Comparison of ENCODE assay signal across 14 cellular contexts in the genomic region with DNA sequence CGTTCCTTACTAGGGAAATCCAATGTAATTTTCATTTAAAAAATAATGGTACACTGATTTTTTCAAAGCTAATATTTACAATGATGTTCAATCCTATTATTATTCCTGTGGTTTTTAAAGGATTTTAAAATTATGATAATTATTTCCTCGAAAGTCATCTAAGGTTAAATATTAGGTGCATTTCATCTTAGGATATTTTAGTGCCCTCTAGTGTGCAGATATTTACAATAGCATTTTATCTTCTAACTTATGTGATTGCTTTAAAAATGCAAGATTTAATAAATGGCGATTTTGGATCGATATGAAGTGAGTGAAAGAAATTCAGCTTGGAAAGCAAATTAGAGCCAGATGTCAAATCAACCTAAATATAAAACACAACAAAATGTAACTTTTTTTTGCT.
DNase-seq lines count a peak whose midpoint lies in the region; ATAC-seq, FAIRE-seq and TF ChIP-seq lines count a peak whose summit lies in the region.
"Had no signal": no experiment of that assay in that cellular context is flagged by ENCODE, and none has a peak within 500 bp of the region (broad histone marks: within the 10 kb centered on the region; RNA-seq: fewer than 3 reads in every experiment).

No MANE protein-coding gene starts in this region.

- DNase-seq in DMS53 treated with DMSO at 0.1 percent for 48 hours (lab: John Stamatoyannopoulos, UW; ENCODE audit: unreplicated experiment) (peak; percentile 14), bronchial epithelial cell (ENCODE audit: low read depth) (peak; percentile 21), osteoblast (ENCODE audit: insufficient read length, low spot score, missing footprints) (no peak), GM23338 (ENCODE audit: low spot score) (no peak)
- no peak for DNase-seq in CD4-positive, alpha-beta T cell
- DNase-seq: activated CD4-positive, alpha-beta T cell treated with anti-CD3 and anti-CD28 coated beads, Interleukin-2, amount 10 ng/mL, durations not matched to agents 7 days and 5 days; activated T-cell treated with anti-CD3 and anti-CD28 coated beads, Interleukin-2, amount 50 U/mL, for 72 hours; Calu3; heart right ventricle; Karpas-422; left ventricle myocardium superior; NCI-H2081 treated with DMSO at 0.1 percent for 48 hours had no signal

- H3K9me3 ChIP-seq in Loucy (ENCODE audit: insufficient read depth, low read depth, low read length) (no peaks in the 10 kb centered on the region), osteoblast (ENCODE audit: low read depth, low read length) (no peaks in the 10 kb centered on the region)
- no peaks in the 10 kb centered on the region for H3K9me3 ChIP-seq in CD4-positive, alpha-beta T cell (ENCODE audit: control insufficient read depth, low read length)
- H3K9me3 ChIP-seq: heart right ventricle had no signal

- no peak overlapping the region for H3K4me3 Mint-ChIP-seq in GM23338
- H3K4me3 Mint-ChIP-seq in CD4-positive, alpha-beta T cell: no peak overlapping the region
- H3K4me3 Mint-ChIP-seq: activated CD4-positive, alpha-beta T cell treated with anti-CD3 and anti-CD28 coated beads, Interleukin-2, amount 10 ng/mL, durations not matched to agents 7 days and 5 days; activated T-cell treated with anti-CD3 and anti-CD28 coated beads, Interleukin-2, amount 50 U/mL, for 72 hours had no signal

- no peak overlapping the region for H2AFZ ChIP-seq in Loucy (ENCODE audit: low read length)
- no peak overlapping the region for H2AFZ ChIP-seq in osteoblast (ENCODE audit: low read length)
- H2AFZ ChIP-seq in GM23338: no peak overlapping the region

- H3K27me3 Mint-ChIP-seq in GM23338 (ENCODE audit: insufficient read depth, low read depth, poor library complexity): no peaks in the 10 kb centered on the region
- no peaks in the 10 kb centered on the region for H3K27me3 Mint-ChIP-seq in CD4-positive, alpha-beta T cell
- H3K27me3 Mint-ChIP-seq: activated CD4-positive, alpha-beta T cell treated with anti-CD3 and anti-CD28 coated beads, Interleukin-2, amount 10 ng/mL, durations not matched to agents 7 days and 5 days had no signal

- POLR2A ChIA-PET in CD4-positive, alpha-beta T cell (lab: Charles Lee): no interaction called here

- peaks cover 5% of the 10 kb centered on the region; the same call in 2 of the 3 replicates for H3K36me3 Mint-ChIP-seq in GM23338 (ENCODE audit: low read depth)
- H3K36me3 Mint-ChIP-seq in CD4-positive, alpha-beta T cell (ENCODE audit: low read depth): no peaks in the 10 kb centered on the region

- peak; percentile 44 for TF ChIP-seq CTCF in Loucy (conservative IDR thresholded peaks at IDR 0.05; ENCODE audit: low read length)
- no peak for TF ChIP-seq CTCF in bronchial epithelial cell (IDR thresholded peaks at IDR 0.05; ENCODE audit: insufficient read depth, low read length, severe bottlenecking)
- TF ChIP-seq CTCF in osteoblast (IDR thresholded peaks at IDR 0.05; ENCODE audit: extremely low read depth, low read depth, low read length): peak; percentile 21
- TF ChIP-seq CTCF in GM23338 (conservative IDR thresholded peaks at IDR 0.05; ENCODE audit: low read depth in 2 of 2): peak in 1 of 2 experiments; percentile 41; a peak in 3 of 4 replicates
- no peak for TF ChIP-seq CTCF in CD4-positive, alpha-beta T cell (IDR thresholded peaks at IDR 0.05)

- H3K27ac Mint-ChIP-seq in GM23338: no peak overlapping the region
- no peak overlapping the region for H3K27ac Mint-ChIP-seq in CD4-positive, alpha-beta T cell
- H3K27ac Mint-ChIP-seq: activated CD4-positive, alpha-beta T cell treated with anti-CD3 and anti-CD28 coated beads, Interleukin-2, amount 10 ng/mL, durations not matched to agents 7 days and 5 days; activated T-cell treated with anti-CD3 and anti-CD28 coated beads, Interleukin-2, amount 50 U/mL, for 72 hours had no signal

- CTCF ChIA-PET in CD4-positive, alpha-beta T cell (lab: Charles Lee): no interaction called here

- intact Hi-C loops in CD4-positive, alpha-beta T cell (cut with DNase I, micrococcal nuclease): no loop called here

- no peaks in the 10 kb centered on the region for H3K79me2 ChIP-seq in Loucy (ENCODE audit: insufficient read depth, low read length)
- H3K79me2 ChIP-seq in osteoblast (ENCODE audit: insufficient read depth, low read length): no peaks in the 10 kb centered on the region
- no peaks in the 10 kb centered on the region for H3K79me2 ChIP-seq in GM23338 (replicated peaks; ENCODE audit: insufficient read depth)

- no peaks in the 10 kb centered on the region for H3F3A ChIP-seq in Loucy (ENCODE audit: low read depth)
- no peaks in the 10 kb centered on the region; the same call in 1 of the 2 replicates for H3F3A ChIP-seq in GM23338 (replicated peaks; ENCODE audit: low read depth)

- H3K9ac ChIP-seq in Loucy (ENCODE audit: low read depth, low read length, poor library complexity, severe bottlenecking): no peak overlapping the region

- H3K9me2 ChIP-seq in Loucy (replicated peaks; ENCODE audit: low read depth, low read length) (no peaks in the 10 kb centered on the region), GM23338 (ENCODE audit: insufficient read depth) (no peaks in the 10 kb centered on the region; the same call in 1 of the 2 replicates)

- H3K9me3 Mint-ChIP-seq in GM23338: peaks cover 5% of the 10 kb centered on the region; the same call in 1 of the 3 replicates
- H3K9me3 Mint-ChIP-seq in CD4-positive, alpha-beta T cell: peaks cover 7% of the 10 kb centered on the region
- H3K9me3 Mint-ChIP-seq: activated CD4-positive, alpha-beta T cell treated with anti-CD3 and anti-CD28 coated beads, Interleukin-2, amount 10 ng/mL, durations not matched to agents 7 days and 5 days had no signal

- no peak for FAIRE-seq in bronchial epithelial cell (lab: Jason Lieb, UNC)

- no peak overlapping the region for H3K4me3 ChIP-seq in Loucy (ENCODE audit: low read length, poor library complexity, severe bottlenecking)
- H3K4me3 ChIP-seq in bronchial epithelial cell (ENCODE audit: low read depth, low read length): no peak overlapping the region
- no peak overlapping the region for H3K4me3 ChIP-seq in osteoblast (ENCODE audit: insufficient read depth, low read length)
- no peak overlapping the region for H3K4me3 ChIP-seq in GM23338
- H3K4me3 ChIP-seq: heart right ventricle had no signal

- no peaks in the 10 kb centered on the region for H3K4me1 ChIP-seq in Loucy (ENCODE audit: insufficient read depth, low read length, poor library complexity, severe bottlenecking)
- H3K4me1 ChIP-seq in osteoblast (ENCODE audit: insufficient read depth, low read length): no peaks in the 10 kb centered on the region
- no peaks in the 10 kb centered on the region for H3K4me1 ChIP-seq in GM23338 (ENCODE audit: insufficient read depth)
- H3K4me1 ChIP-seq: heart right ventricle had no signal

- H3K36me3 ChIP-seq in Loucy (ENCODE audit: insufficient read depth, low read length) (no peaks in the 10 kb centered on the region), bronchial epithelial cell (ENCODE audit: control insufficient read depth, insufficient read depth, low read length) (no peaks in the 10 kb centered on the region), osteoblast (ENCODE audit: insufficient read depth, low read length) (no peaks in the 10 kb centered on the region), GM23338 (ENCODE audit: insufficient read depth) (no peaks in the 10 kb centered on the region)
- H3K36me3 ChIP-seq: heart right ventricle had no signal

- peaks cover 8% of the 10 kb centered on the region for H3K4me1 Mint-ChIP-seq in GM23338
- H3K4me1 Mint-ChIP-seq in CD4-positive, alpha-beta T cell (ENCODE audit: low read depth): no peaks in the 10 kb centered on the region
- H3K4me1 Mint-ChIP-seq: activated CD4-positive, alpha-beta T cell treated with anti-CD3 and anti-CD28 coated beads, Interleukin-2, amount 10 ng/mL, durations not matched to agents 7 days and 5 days had no signal

- H3K27ac ChIP-seq in osteoblast (ENCODE audit: low read depth, low read length) (no peak overlapping the region), GM23338 (ENCODE audit: low read depth) (no peak overlapping the region)
- H3K27ac ChIP-seq in CD4-positive, alpha-beta T cell (ENCODE audit: low read depth, low read length): no peak overlapping the region
- H3K27ac ChIP-seq: heart right ventricle had no signal

- H4K20me1 ChIP-seq in Loucy (ENCODE audit: insufficient read depth, low read length, poor library complexity, severe bottlenecking): no peaks in the 10 kb centered on the region
- no peaks in the 10 kb centered on the region for H4K20me1 ChIP-seq in osteoblast (ENCODE audit: insufficient read depth, low read length)
- H4K20me1 ChIP-seq in GM23338 (replicated peaks; ENCODE audit: insufficient read depth): no peaks in the 10 kb centered on the region

- H3K4me2 ChIP-seq in Loucy (ENCODE audit: low read depth, low read length, poor library complexity, severe bottlenecking): no peak overlapping the region
- H3K4me2 ChIP-seq in osteoblast (ENCODE audit: insufficient read depth, low read length): no peak overlapping the region
- H3K4me2 ChIP-seq in GM23338: no peak overlapping the region

- ATAC-seq in GM23338 (no peak), esophagus mucosa (no peak)
- ATAC-seq in CD4-positive, alpha-beta T cell (ENCODE audit: poor library complexity): no peak
- ATAC-seq: activated T-cell treated with anti-CD3 and anti-CD28 coated beads, Interleukin-2, amount 50 U/mL, for 72 hours; heart right ventricle; left ventricle myocardium superior had no signal

- H3K27me3 ChIP-seq in Loucy (ENCODE audit: insufficient read depth, low read length, poor library complexity, severe bottlenecking) (no peaks in the 10 kb centered on the region), bronchial epithelial cell (ENCODE audit: control insufficient read depth, insufficient read depth, low read length) (no peaks in the 10 kb centered on the region), osteoblast (ENCODE audit: insufficient read depth, low read length) (no peaks in the 10 kb centered on the region), GM23338 (ENCODE audit: insufficient read depth) (no peaks in the 10 kb centered on the region)
- no peaks in the 10 kb centered on the region for H3K27me3 ChIP-seq in CD4-positive, alpha-beta T cell (ENCODE audit: control insufficient read depth, insufficient read depth, low read length)
- H3K27me3 ChIP-seq: heart right ventricle had no signal

TF ChIP-seq in GM23338, 12 proteins besides CTCF, POLR2A, EP300 and RAD21 (continues in another document):
- no peak for TF ChIP-seq STAT1 (IDR thresholded peaks at IDR 0.05; ENCODE audit: unreplicated experiment)
- TF ChIP-seq POLR2AphosphoS5 (IDR thresholded peaks at IDR 0.05; ENCODE audit: low read depth): no peak
- TF ChIP-seq EZH2phosphoT487 (IDR thresholded peaks at IDR 0.05; ENCODE audit: unreplicated experiment): no peak
- TF ChIP-seq JUNB (IDR thresholded peaks at IDR 0.05; ENCODE audit: unreplicated experiment): no peak
- no peak for TF ChIP-seq ZNF331 (CRISPR knock-in tag; IDR thresholded peaks at IDR 0.05; ENCODE audit: low read depth)
- TF ChIP-seq ZNF114 (CRISPR knock-in tag; IDR thresholded peaks at IDR 0.05): no peak
- no peak for TF ChIP-seq NANOG (IDR thresholded peaks at IDR 0.05; ENCODE audit: borderline replicate concordance)

Comparison
In these comparisons a context has a peak if more than half of its experiments do, and no peak if none do; other contexts are left out.
1. DNase-seq: peak in DMS53 treated with DMSO at 0.1 percent for 48 hours (single experiment) and bronchial epithelial cell (single experiment); none in osteoblast (single experiment), GM23338 (single experiment) and CD4-positive, alpha-beta T cell (0 of 10).
2. CTCF ChIP-seq: peak in Loucy (single experiment) and osteoblast (single experiment); none in bronchial epithelial cell (single experiment) and CD4-positive, alpha-beta T cell (single experiment).